In the genomic region with DNA sequence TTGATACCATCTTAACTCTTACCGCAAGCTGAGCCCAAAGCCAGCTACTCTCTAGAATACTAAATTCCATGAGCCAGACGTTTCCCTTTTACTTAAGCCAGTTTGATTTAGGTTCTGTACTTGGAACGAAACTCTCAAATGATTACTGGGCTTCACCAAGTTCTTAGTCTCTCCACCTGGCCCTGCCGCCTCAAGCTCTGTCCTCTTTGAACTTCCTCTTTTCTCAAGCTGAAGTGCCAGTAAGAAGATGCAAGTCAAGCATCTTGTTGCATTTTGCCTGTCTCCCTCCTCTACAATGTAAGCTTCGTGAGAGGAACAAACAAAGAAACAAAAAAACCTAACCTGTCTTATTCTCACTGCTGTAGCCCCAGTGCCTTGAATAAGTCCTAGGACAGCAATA, we compare ENCODE assay signal across 15 cellular contexts.
"Had no signal": no experiment of that assay in that cellular context is flagged by ENCODE, and none has a peak within 500 bp of the region (broad histone marks: within the 10 kb centered on the region; RNA-seq: fewer than 3 reads in every experiment).

No MANE protein-coding gene starts in this region.

- H3K4me1 Mint-ChIP-seq: activated CD4-positive, alpha-beta T cell treated with anti-CD3 and anti-CD28 coated beads for 36 hours; activated naive CD8-positive, alpha-beta T cell treated with anti-CD3 and anti-CD28 coated beads, Interleukin-2, amount 50 U/mL, for 24 hours; neural crest cell; stimulated activated effector memory CD8-positive, alpha-beta T cell treated with anti-CD3 and anti-CD28 coated beads, Interleukin-12 subunit alpha, Interleukin-12 subunit beta, amount 100 ng/mL, for 72 hours had no signal

- H3K36me3 Mint-ChIP-seq: stimulated activated effector memory CD8-positive, alpha-beta T cell treated with anti-CD3 and anti-CD28 coated beads, Interleukin-12 subunit alpha, Interleukin-12 subunit beta, amount 100 ng/mL, for 72 hours had no signal

- H3K27ac ChIP-seq: colonic mucosa, gastrocnemius medialis, heart right ventricle, pancreas, skin epidermis, transverse colon, WERI-Rb-1 had no signal

- H3K27me3 ChIP-seq: colonic mucosa, gastrocnemius medialis, pancreas, transverse colon had no signal

- DNase-seq: activated CD4-positive, alpha-beta T cell treated with anti-CD3 and anti-CD28 coated beads for 36 hours; activated CD8-positive, alpha-beta memory T cell treated with anti-CD3 and anti-CD28 coated beads, Interleukin-2, amount 50 U/mL, for 4 hours; activated CD8-positive, alpha-beta T cell treated with anti-CD3 and anti-CD28 coated beads for 36 hours; activated naive CD8-positive, alpha-beta T cell treated with anti-CD3 and anti-CD28 coated beads, Interleukin-2, amount 50 U/mL, for 24 hours; colonic mucosa; effector CD4-positive, alpha-beta T cell; gastrocnemius medialis; heart right ventricle; pancreas; T-helper 1 cell; transverse colon; WERI-Rb-1 had no signal

- ATAC-seq: activated CD4-positive, alpha-beta T cell treated with anti-CD3 and anti-CD28 coated beads for 36 hours; activated CD8-positive, alpha-beta T cell treated with anti-CD3 and anti-CD28 coated beads for 36 hours; activated naive CD8-positive, alpha-beta T cell treated with anti-CD3 and anti-CD28 coated beads, Interleukin-2, amount 50 U/mL, for 24 hours; gastrocnemius medialis; heart right ventricle; pancreas had no signal

- H3K4me3 ChIP-seq: colonic mucosa, gastrocnemius medialis, heart right ventricle, pancreas, skin epidermis, transverse colon had no signal

- H3K4me1 ChIP-seq: colonic mucosa, gastrocnemius medialis, pancreas had no signal

- H3K27ac Mint-ChIP-seq: activated CD4-positive, alpha-beta T cell treated with anti-CD3 and anti-CD28 coated beads for 36 hours; activated CD8-positive, alpha-beta T cell treated with anti-CD3 and anti-CD28 coated beads for 36 hours; activated naive CD8-positive, alpha-beta T cell treated with anti-CD3 and anti-CD28 coated beads, Interleukin-2, amount 50 U/mL, for 24 hours; stimulated activated effector memory CD8-positive, alpha-beta T cell treated with anti-CD3 and anti-CD28 coated beads, Interleukin-12 subunit alpha, Interleukin-12 subunit beta, amount 100 ng/mL, for 72 hours had no signal

- H3K9me3 Mint-ChIP-seq: activated CD8-positive, alpha-beta T cell treated with anti-CD3 and anti-CD28 coated beads for 36 hours; activated naive CD8-positive, alpha-beta T cell treated with anti-CD3 and anti-CD28 coated beads, Interleukin-2, amount 50 U/mL, for 24 hours; neural crest cell; stimulated activated effector memory CD8-positive, alpha-beta T cell treated with anti-CD3 and anti-CD28 coated beads, Interleukin-12 subunit alpha, Interleukin-12 subunit beta, amount 100 ng/mL, for 72 hours had no signal

- H3K4me3 Mint-ChIP-seq: activated CD4-positive, alpha-beta T cell treated with anti-CD3 and anti-CD28 coated beads for 36 hours; activated CD8-positive, alpha-beta T cell treated with anti-CD3 and anti-CD28 coated beads for 36 hours; activated naive CD8-positive, alpha-beta T cell treated with anti-CD3 and anti-CD28 coated beads, Interleukin-2, amount 50 U/mL, for 24 hours; neural crest cell; stimulated activated effector memory CD8-positive, alpha-beta T cell treated with anti-CD3 and anti-CD28 coated beads, Interleukin-12 subunit alpha, Interleukin-12 subunit beta, amount 100 ng/mL, for 72 hours had no signal
